15 cellular contexts compared by ENCODE assay signal in the genomic region with DNA sequence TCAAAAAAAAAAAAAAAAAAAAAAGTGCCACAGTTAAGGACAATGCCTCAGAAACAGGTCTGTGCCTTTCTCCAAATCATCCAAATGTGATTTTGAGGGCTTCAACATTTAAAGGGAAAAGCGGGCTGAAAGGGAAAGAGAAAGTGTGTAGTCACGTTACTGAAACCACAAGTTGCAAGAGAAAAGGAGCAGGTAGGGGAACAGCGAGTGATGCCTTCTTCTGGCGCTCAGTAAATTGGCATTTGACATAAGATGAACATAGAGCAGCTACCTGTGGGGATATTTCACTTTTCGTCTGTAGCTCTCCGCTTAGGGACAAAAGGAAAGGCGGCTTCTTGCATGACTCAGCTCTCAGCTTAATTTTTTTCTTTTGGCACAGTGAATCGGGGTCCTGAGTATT. TPM values are rescaled to one million over a fixed set of nuclear protein-coding genes. Genes with fewer than 3 reads are reported as not detected.
DNase-seq lines count a peak whose midpoint lies in the region; ATAC-seq and TF ChIP-seq lines count a peak whose summit lies in the region.
"Had no signal": no experiment of that assay in that cellular context is flagged by ENCODE, and none has a peak within 500 bp of the region (broad histone marks: within the 10 kb centered on the region; RNA-seq: fewer than 3 reads in every experiment).

No MANE protein-coding gene starts in this region.

- H3K4me1 ChIP-seq in BE2C, result no peaks in the 10 kb centered on the region
- H3K4me1 ChIP-seq in mammary epithelial cell (ENCODE audit: insufficient read depth, low read length), result no peaks in the 10 kb centered on the region
- H3K4me1 ChIP-seq: neural progenitor cell had no signal

- H3K4me3 ChIP-seq in BE2C (ENCODE audit: low read depth, low read length) (no peak overlapping the region), mammary epithelial cell (replicated peaks in 1 of 3; ENCODE audit: insufficient read depth in 1 of 3, low read depth in 2 of 3, low read length in 3 of 3) (no peak overlapping the region)
- H3K4me3 ChIP-seq: neural progenitor cell had no signal

- dilution Hi-C loops in mammary epithelial cell (cut with HindIII; ENCODE audit: low sequenced_read_pairs), result no loop called here

- in situ Hi-C loops in mammary epithelial cell (cut with MboI; ENCODE audit: low sequenced_read_pairs in 2 of 2), result no loop called here

- DNase-seq in activated CD4-positive, alpha-beta T cell treated with anti-CD3 and anti-CD28 coated beads, Interleukin-2, amount 10 ng/mL, durations not matched to agents 24 days and 14 days, result peak; percentile 86
- no peak for DNase-seq in activated CD4-positive, alpha-beta T cell treated with anti-CD3 and anti-CD28 coated beads, Interleukin-2, amount 50 U/mL, for 48 hours
- DNase-seq in activated CD4-positive, alpha-beta memory T cell treated with anti-CD3 and anti-CD28 coated beads for 36 hours, result peak; percentile 43
- peak in 2 of 10 donors; percentile 46 to 49 for DNase-seq in naive thymus-derived CD8-positive, alpha-beta T cell
- DNase-seq in BE2C, result no peak
- no peak for DNase-seq in mammary epithelial cell
- DNase-seq: ACHN, GDM1, NCI-H1105, NCI-H524 treated with DMSO at 0.1 percent for 48 hours had no signal

- no peaks in the 10 kb centered on the region for H3K9me3 Mint-ChIP-seq in activated CD4-positive, alpha-beta T cell treated with anti-CD3 and anti-CD28 coated beads, Interleukin-2, amount 10 ng/mL, durations not matched to agents 24 days and 14 days
- no peaks in the 10 kb centered on the region for H3K9me3 Mint-ChIP-seq in activated CD4-positive, alpha-beta memory T cell treated with anti-CD3 and anti-CD28 coated beads for 36 hours
- H3K9me3 Mint-ChIP-seq in naive thymus-derived CD8-positive, alpha-beta T cell, result no peaks in the 10 kb centered on the region
- H3K9me3 Mint-ChIP-seq: neural progenitor cell had no signal

- CTCF ChIA-PET in activated CD4-positive, alpha-beta memory T cell treated with anti-CD3 and anti-CD28 coated beads for 36 hours (lab: Charles Lee), result interaction anchor here (0.7 to 2.8 kb wide), 15 partner anchors 10 to 287 kb away, joined by 3 to 28 read pairs (median 4); a partner anchor contains a TSS
- CTCF ChIA-PET in mammary epithelial cell (lab: Charles Lee; ENCODE audit: low non-redundant PET), result no interaction called here

- H3K27me3 ChIP-seq in BE2C, result no peaks in the 10 kb centered on the region
- no peaks in the 10 kb centered on the region for H3K27me3 ChIP-seq in mammary epithelial cell (ENCODE audit: insufficient read depth, low read length)
- H3K27me3 ChIP-seq: neural progenitor cell had no signal

- H3K36me3 ChIP-seq in BE2C, result no peaks in the 10 kb centered on the region
- no peaks in the 10 kb centered on the region for H3K36me3 ChIP-seq in mammary epithelial cell (ENCODE audit: insufficient read depth, low read length)
- H3K36me3 ChIP-seq: neural progenitor cell had no signal

- no peak for TF ChIP-seq CTCF in BE2C (IDR thresholded peaks at IDR 0.05; ENCODE audit: low read depth, low read length)
- TF ChIP-seq CTCF in mammary epithelial cell (conservative IDR thresholded peaks at IDR 0.05 in 1 of 2, IDR thresholded peaks at IDR 0.05 in 1 of 2; ENCODE audit: extremely low read depth in 1 of 2, insufficient read depth in 1 of 2, low read depth in 1 of 2, low read length in 2 of 2), result no peak

- no peaks in the 10 kb centered on the region for H4K20me1 ChIP-seq in mammary epithelial cell (ENCODE audit: insufficient read depth, low read length)

- peak overlapping the region; percentile 76 for H3K4me3 Mint-ChIP-seq in activated CD4-positive, alpha-beta T cell treated with anti-CD3 and anti-CD28 coated beads, Interleukin-2, amount 10 ng/mL, durations not matched to agents 24 days and 14 days
- H3K4me3 Mint-ChIP-seq in activated CD4-positive, alpha-beta memory T cell treated with anti-CD3 and anti-CD28 coated beads for 36 hours, result peak overlapping the region; percentile 64
- peak overlapping the region; percentile 77 to 91 (median 88) for H3K4me3 Mint-ChIP-seq in naive thymus-derived CD8-positive, alpha-beta T cell
- H3K4me3 Mint-ChIP-seq: neural progenitor cell had no signal

- POLR2A ChIA-PET in activated CD4-positive, alpha-beta memory T cell treated with anti-CD3 and anti-CD28 coated beads for 36 hours (lab: Charles Lee), result interaction anchor here (1.0 to 1.2 kb wide), 2 partner anchors 12 to 14 kb away, joined by 3 to 5 read pairs; no protein-coding TSS in a partner anchor
- POLR2A ChIA-PET in naive thymus-derived CD8-positive, alpha-beta T cell (lab: Charles Lee), result interaction anchor here (0.6 to 2.6 kb wide), 9 partner anchors 12 to 184 kb away, joined by 3 to 32 read pairs (median 4); a partner anchor contains a TSS

- H3K27ac ChIP-seq in mammary epithelial cell (ENCODE audit: insufficient read depth, low read depth, low read length), result no peak overlapping the region
- H3K27ac ChIP-seq: neural progenitor cell had no signal

- H3K27me3 Mint-ChIP-seq in activated CD4-positive, alpha-beta T cell treated with anti-CD3 and anti-CD28 coated beads, Interleukin-2, amount 10 ng/mL, durations not matched to agents 24 days and 14 days, result no peaks in the 10 kb centered on the region
- no peaks in the 10 kb centered on the region for H3K27me3 Mint-ChIP-seq in activated CD4-positive, alpha-beta memory T cell treated with anti-CD3 and anti-CD28 coated beads for 36 hours
- peaks cover 0 to 5% (median 0%) of the 10 kb centered on the region in 5 donors for H3K27me3 Mint-ChIP-seq in naive thymus-derived CD8-positive, alpha-beta T cell

- H3K27ac Mint-ChIP-seq in activated CD4-positive, alpha-beta T cell treated with anti-CD3 and anti-CD28 coated beads, Interleukin-2, amount 10 ng/mL, durations not matched to agents 24 days and 14 days, result peak overlapping the region; percentile 63
- peak overlapping the region; percentile 28 for H3K27ac Mint-ChIP-seq in activated CD4-positive, alpha-beta memory T cell treated with anti-CD3 and anti-CD28 coated beads for 36 hours
- peak overlapping the region; percentile 49 to 93 (median 82) for H3K27ac Mint-ChIP-seq in naive thymus-derived CD8-positive, alpha-beta T cell
- H3K27ac Mint-ChIP-seq: neural progenitor cell had no signal

- H3K36me3 Mint-ChIP-seq in activated CD4-positive, alpha-beta T cell treated with anti-CD3 and anti-CD28 coated beads, Interleukin-2, amount 10 ng/mL, durations not matched to agents 24 days and 14 days (ENCODE audit: low read depth), result no peaks in the 10 kb centered on the region
- no peaks in the 10 kb centered on the region for H3K36me3 Mint-ChIP-seq in activated CD4-positive, alpha-beta memory T cell treated with anti-CD3 and anti-CD28 coated beads for 36 hours
- no peaks in the 10 kb centered on the region for H3K36me3 Mint-ChIP-seq in naive thymus-derived CD8-positive, alpha-beta T cell
- H3K36me3 Mint-ChIP-seq: neural progenitor cell had no signal

- no peaks in the 10 kb centered on the region for H3K9me3 ChIP-seq in BE2C
- peaks cover 4% of the 10 kb centered on the region for H3K9me3 ChIP-seq in mammary epithelial cell (replicated peaks; ENCODE audit: insufficient read depth, low read length)

- no peak overlapping the region for H2AFZ ChIP-seq in mammary epithelial cell (ENCODE audit: low read depth, low read length)
- H2AFZ ChIP-seq: neural progenitor cell had no signal

- no TSS peak for BruUV-seq in mammary epithelial cell (replicated peaks; lab: Mats Ljungman, UMichigan)

- H3K9ac ChIP-seq in mammary epithelial cell (ENCODE audit: insufficient read depth, low read length), result no peak overlapping the region
- H3K9ac ChIP-seq: neural progenitor cell had no signal

- ATAC-seq in GM19463 (IDR thresholded peaks at IDR 0.05; ENCODE audit: unreplicated experiment), result peak; percentile 39
- peak; percentile 55 for ATAC-seq in naive thymus-derived CD8-positive, alpha-beta T cell
- ATAC-seq in GM21825 (IDR thresholded peaks at IDR 0.05; ENCODE audit: unreplicated experiment), result no peak

- 91% methylated on average over 8 of the region's 8 CpGs for WGBS in mammary epithelial cell (ENCODE audit: low coverage, missing lambda C conversion rate)

- intact Hi-C loops in activated CD4-positive, alpha-beta T cell treated with anti-CD3 and anti-CD28 coated beads, Interleukin-2, amount 10 ng/mL, durations not matched to agents 24 days and 14 days (cut with micrococcal nuclease), result loop anchor here (1.0 kb wide), 2 partner anchors 14 to 26 kb away; a partner anchor contains a TSS
- intact Hi-C loops in activated CD4-positive, alpha-beta memory T cell treated with anti-CD3 and anti-CD28 coated beads for 36 hours (cut with micrococcal nuclease), result loop anchor here (2.0 kb wide), 1 partner anchor 14 kb away; a partner anchor contains a TSS
- intact Hi-C loops in mammary epithelial cell (cut with micrococcal nuclease), result no loop called here

- H3K4me2 ChIP-seq in mammary epithelial cell (ENCODE audit: insufficient read depth, low read depth, low read length), result no peak overlapping the region
- H3K4me2 ChIP-seq: neural progenitor cell had no signal

- peaks cover 39% of the 10 kb centered on the region for H3K4me1 Mint-ChIP-seq in activated CD4-positive, alpha-beta T cell treated with anti-CD3 and anti-CD28 coated beads, Interleukin-2, amount 10 ng/mL, durations not matched to agents 24 days and 14 days
- peaks cover 32% of the 10 kb centered on the region for H3K4me1 Mint-ChIP-seq in activated CD4-positive, alpha-beta memory T cell treated with anti-CD3 and anti-CD28 coated beads for 36 hours (ENCODE audit: low read depth)
- H3K4me1 Mint-ChIP-seq in naive thymus-derived CD8-positive, alpha-beta T cell, result peaks cover 13 to 50% (median 34%) of the 10 kb centered on the region in 4 donors

- no peaks in the 10 kb centered on the region for H3K79me2 ChIP-seq in mammary epithelial cell (ENCODE audit: insufficient read depth, low read length)

RNA-seq across cellular contexts. Expression of a gene that starts 11.1 kb away (rescaled TPM):
- total RNA-seq in activated CD4-positive, alpha-beta T cell treated with anti-CD3 and anti-CD28 coated beads, Interleukin-2, amount 10 ng/mL, durations not matched to agents 24 days and 14 days, result 0.51 and 0.95 TPM in 2 replicates
- under 1 TPM; 0.36 to 0.45 TPM for total RNA-seq in activated CD4-positive, alpha-beta memory T cell treated with anti-CD3 and anti-CD28 coated beads for 36 hours
- total RNA-seq in naive thymus-derived CD8-positive, alpha-beta T cell, result under 1 TPM in 1 of 2 experiments, not detected in 1; 0.58 TPM
- under 1 TPM in 1 of 3 donors, not detected in 2; 0.18 TPM for polyA plus RNA-seq in naive thymus-derived CD8-positive, alpha-beta T cell
- not detected for polyA plus RNA-seq in BE2C (2012; ENCODE audit: insufficient read depth, insufficient read length, low read depth)
- total RNA-seq in mammary epithelial cell, result not detected
- polyA plus RNA-seq in mammary epithelial cell, result 0.08 TPM
- not detected for polyA minus RNA-seq in mammary epithelial cell
- total RNA-seq: chondrocyte, fibroblast of lung had no signal
- polyA plus RNA-seq: fibroblast of lung had no signal

RNA-seq across cellular contexts. Expression of a gene that starts 14.2 kb away (rescaled TPM):
- 95.6 and 100 TPM in 2 replicates for total RNA-seq in activated CD4-positive, alpha-beta T cell treated with anti-CD3 and anti-CD28 coated beads, Interleukin-2, amount 10 ng/mL, durations not matched to agents 24 days and 14 days
- total RNA-seq in activated CD4-positive, alpha-beta memory T cell treated with anti-CD3 and anti-CD28 coated beads for 36 hours, result 10 to 100 TPM; 64.6 to 65.9 TPM
- 10 to 100 TPM; 55.2 to 55.8 TPM for total RNA-seq in naive thymus-derived CD8-positive, alpha-beta T cell
- polyA plus RNA-seq in naive thymus-derived CD8-positive, alpha-beta T cell, result 10 to 100 TPM; 76.1 to 81.3 (median 78.5) TPM
- 57.2 TPM for polyA plus RNA-seq in BE2C (2012; ENCODE audit: insufficient read depth, insufficient read length, low read depth)
- total RNA-seq in mammary epithelial cell, result 10 to 100 TPM; 18.8 to 40.7 TPM
- 23.8 TPM for polyA plus RNA-seq in mammary epithelial cell
- 20.4 TPM for polyA minus RNA-seq in mammary epithelial cell

RNA-seq across cellular contexts. Expression of a gene that starts 24.1 kb away (rescaled TPM):
- 12.2 and 13.6 TPM in 2 replicates for total RNA-seq in activated CD4-positive, alpha-beta T cell treated with anti-CD3 and anti-CD28 coated beads, Interleukin-2, amount 10 ng/mL, durations not matched to agents 24 days and 14 days
- 10 to 100 TPM; 10.1 to 11.5 TPM for total RNA-seq in activated CD4-positive, alpha-beta memory T cell treated with anti-CD3 and anti-CD28 coated beads for 36 hours
- total RNA-seq in naive thymus-derived CD8-positive, alpha-beta T cell, result 1 to 10 TPM; 3.5 to 3.9 TPM
- under 1 TPM in 2 of 3 donors, not detected in 1; 0.48 to 0.50 TPM for polyA plus RNA-seq in naive thymus-derived CD8-positive, alpha-beta T cell
- 9.5 TPM for polyA plus RNA-seq in BE2C (2012; ENCODE audit: insufficient read depth, insufficient read length, low read depth)
- total RNA-seq in mammary epithelial cell, result 1 to 10 TPM; 2.7 to 2.8 TPM
- 1.5 TPM for polyA plus RNA-seq in mammary epithelial cell
- polyA minus RNA-seq in mammary epithelial cell, result not detected

RNA-seq across cellular contexts. Expression of a gene that starts 37.9 kb away (rescaled TPM):
- 145 and 146 TPM in 2 replicates for total RNA-seq in activated CD4-positive, alpha-beta T cell treated with anti-CD3 and anti-CD28 coated beads, Interleukin-2, amount 10 ng/mL, durations not matched to agents 24 days and 14 days
- total RNA-seq in activated CD4-positive, alpha-beta memory T cell treated with anti-CD3 and anti-CD28 coated beads for 36 hours, result 100 to 1,000 TPM; 167 to 173 TPM
- 10 to 100 TPM; 43.1 to 44.4 TPM for total RNA-seq in naive thymus-derived CD8-positive, alpha-beta T cell
- polyA plus RNA-seq in naive thymus-derived CD8-positive, alpha-beta T cell, result 100 to 1,000 TPM in 2 of 3 donors, 10 to 100 TPM in 1; 99.6 to 179 (median 111) TPM
- polyA plus RNA-seq in BE2C (2012; ENCODE audit: insufficient read depth, insufficient read length, low read depth), result 24.1 TPM
- 10 to 100 TPM; 26.8 to 46.6 TPM for total RNA-seq in mammary epithelial cell
- polyA plus RNA-seq in mammary epithelial cell, result 108 TPM
- polyA minus RNA-seq in mammary epithelial cell, result 17.3 TPM

RNA-seq across cellular contexts. Expression of a gene that starts 40.4 kb away (rescaled TPM):
- 5.8 and 6.7 TPM in 2 replicates for total RNA-seq in activated CD4-positive, alpha-beta T cell treated with anti-CD3 and anti-CD28 coated beads, Interleukin-2, amount 10 ng/mL, durations not matched to agents 24 days and 14 days
- total RNA-seq in activated CD4-positive, alpha-beta memory T cell treated with anti-CD3 and anti-CD28 coated beads for 36 hours, result 1 to 10 TPM; 5.4 to 5.8 TPM
- 1 to 10 TPM; 6.8 to 8.7 TPM for total RNA-seq in naive thymus-derived CD8-positive, alpha-beta T cell
- 1 to 10 TPM; 1.9 to 4.0 (median 2.5) TPM for polyA plus RNA-seq in naive thymus-derived CD8-positive, alpha-beta T cell
- 13.7 TPM for polyA plus RNA-seq in BE2C (2012; ENCODE audit: insufficient read depth, insufficient read length, low read depth)
- total RNA-seq in mammary epithelial cell, result 10 to 100 TPM; 34.4 to 41.2 TPM
- polyA plus RNA-seq in mammary epithelial cell, result 15.7 TPM
- polyA minus RNA-seq in mammary epithelial cell, result 26.2 TPM

Comparison
In these comparisons a context has a peak if more than half of its experiments do, and no peak if none do; other contexts are left out.
1. DNase-seq: peak in activated CD4-positive, alpha-beta T cell treated with anti-CD3 and anti-CD28 coated beads, Interleukin-2, amount 10 ng/mL, durations not matched to agents 24 days and 14 days (single experiment) and activated CD4-positive, alpha-beta memory T cell treated with anti-CD3 and anti-CD28 coated beads for 36 hours (single experiment); none in activated CD4-positive, alpha-beta T cell treated with anti-CD3 and anti-CD28 coated beads, Interleukin-2, amount 50 U/mL, for 48 hours (0 of 2), BE2C (single experiment) and mammary epithelial cell (single experiment).
2. H3K27ac Mint-ChIP-seq: peak in every context shown above with its lines; median percentile 82 in naive thymus-derived CD8-positive, alpha-beta T cell; 63 in activated CD4-positive, alpha-beta T cell treated with anti-CD3 and anti-CD28 coated beads, Interleukin-2, amount 10 ng/mL, durations not matched to agents 24 days and 14 days; 28 in activated CD4-positive, alpha-beta memory T cell treated with anti-CD3 and anti-CD28 coated beads for 36 hours.
3. Peak in every context shown above with its lines, with median percentiles within 50 percentile points of each other: H3K4me3 Mint-ChIP-seq.